Comparison of ENCODE assay signal across 33 cellular contexts in the genomic region with DNA sequence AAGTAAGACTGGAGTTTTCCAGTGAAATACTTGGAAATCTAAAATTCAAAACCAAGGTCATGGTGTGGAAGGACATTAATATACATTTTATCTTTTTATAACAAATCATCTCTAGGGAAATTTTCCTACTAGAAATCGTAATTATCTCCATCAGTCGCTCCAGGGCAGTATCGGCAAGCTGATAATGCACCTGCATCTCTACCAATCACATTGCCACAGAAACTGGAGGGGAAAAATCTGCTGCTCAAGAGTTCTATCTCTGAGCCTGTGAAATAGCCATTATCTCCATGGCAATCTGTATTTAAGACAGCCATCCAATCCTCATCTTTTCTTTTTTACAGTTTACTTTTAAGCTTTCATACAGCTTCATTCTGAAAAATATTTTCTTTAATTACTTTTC.
A peak's percentile ranks its signal among the peaks of the same experiment; 100 is the strongest.
DNase-seq lines count a peak whose midpoint lies in the region; ATAC-seq and TF ChIP-seq lines count a peak whose summit lies in the region.
"Had no signal": no experiment of that assay in that cellular context is flagged by ENCODE, and none has a peak within 500 bp of the region (broad histone marks: within the 10 kb centered on the region; RNA-seq: fewer than 3 reads in every experiment).

No MANE protein-coding gene starts in this region.

- WGBS in SK-N-SH (ENCODE audit: low lambda C conversion rate), result 34% methylated on average over 3 of the region's 3 CpGs

- no peak for TF ChIP-seq EP300 in SK-N-SH (IDR thresholded peaks at IDR 0.05; ENCODE audit: borderline replicate concordance in 1 of 2, low read depth in 1 of 2, low read length in 1 of 2)

- H3K27ac Mint-ChIP-seq in nephron progenitor cell, result peak overlapping the region; percentile 33
- H3K27ac Mint-ChIP-seq: B cell; CD14-positive monocyte; CD4-positive, alpha-beta memory T cell; CD4-positive, alpha-beta T cell; CD4-positive, CD25-positive, alpha-beta regulatory T cell; CD8-positive, alpha-beta memory T cell; CD8-positive, alpha-beta T cell had no signal

- H3K27me3 Mint-ChIP-seq in nephron progenitor cell (ENCODE audit: low read depth, poor library complexity), result peaks cover 5% of the 10 kb centered on the region
- H3K27me3 Mint-ChIP-seq: B cell; CD4-positive, alpha-beta memory T cell; CD4-positive, alpha-beta T cell; CD4-positive, CD25-positive, alpha-beta regulatory T cell; CD8-positive, alpha-beta memory T cell had no signal

- H3K4me2 ChIP-seq in SK-N-SH, result no peak overlapping the region
- H3K4me2 ChIP-seq: A549; BLaER1; BLaER1 treated with 17β-estradiol and CSF1 and Interleukin-3, amounts not matched to agents 10 nM and 100 nM had no signal

- no peak for TF ChIP-seq RAD21 in SK-N-SH (IDR thresholded peaks at IDR 0.05; ENCODE audit: low read length)

- CTCF ChIA-PET in SK-N-SH (lab: Yijun Ruan, JAX), result no interaction called here

- TF ChIP-seq CTCF in SK-N-SH (IDR thresholded peaks at IDR 0.05) (no peak), nephron progenitor cell (IDR thresholded peaks at IDR 0.05) (no peak)

- no peaks in the 10 kb centered on the region for H3K79me2 ChIP-seq in SK-N-SH (ENCODE audit: insufficient read depth)

- no peaks in the 10 kb centered on the region for H3K9me2 ChIP-seq in SK-N-SH

- no peaks in the 10 kb centered on the region for H3K36me3 ChIP-seq in SK-N-SH (replicated peaks in 1 of 2; ENCODE audit: control insufficient read depth in 1 of 2, insufficient read depth in 2 of 2, low read length in 1 of 2)
- H3K36me3 ChIP-seq: BE2C; BLaER1; BLaER1 treated with 17β-estradiol and CSF1 and Interleukin-3, amounts not matched to agents 10 nM and 100 nM had no signal

- H4K20me1 ChIP-seq in SK-N-SH (ENCODE audit: insufficient read depth), result no peaks in the 10 kb centered on the region
- H4K20me1 ChIP-seq: BLaER1; BLaER1 treated with 17β-estradiol and CSF1 and Interleukin-3, amounts not matched to agents 10 nM and 100 nM had no signal

- H3K36me3 Mint-ChIP-seq in nephron progenitor cell (ENCODE audit: low read depth), result no peaks in the 10 kb centered on the region
- H3K36me3 Mint-ChIP-seq: CD14-positive monocyte; CD4-positive, alpha-beta memory T cell; CD4-positive, CD25-positive, alpha-beta regulatory T cell; CD8-positive, alpha-beta memory T cell; CD8-positive, alpha-beta T cell had no signal

- H3K4me3 ChIP-seq in SK-N-SH (ENCODE audit: low read depth in 2 of 2, low read length in 1 of 2), result no peak overlapping the region
- H3K4me3 ChIP-seq: A549; BLaER1; BLaER1 treated with 17β-estradiol and CSF1 and Interleukin-3, amounts not matched to agents 10 nM and 100 nM had no signal

- no peak overlapping the region for H3K27ac ChIP-seq in SK-N-SH (ENCODE audit: low read depth in 2 of 2, low read length in 1 of 2)
- H3K27ac ChIP-seq: 22Rv1; A549; BLaER1; BLaER1 treated with 17β-estradiol and CSF1 and Interleukin-3, amounts not matched to agents 10 nM and 100 nM; C4-2B had no signal

- no peak for ATAC-seq in SK-N-SH treated with all-trans-retinoic acid at 6 μM for 48 hours
- ATAC-seq: A549; CD8-positive, alpha-beta T cell had no signal

- no peaks in the 10 kb centered on the region for H3F3A ChIP-seq in SK-N-SH (replicated peaks; ENCODE audit: insufficient read depth)

- POLR2A ChIA-PET in SK-N-SH (lab: Yijun Ruan, JAX), result no interaction called here

- no peak overlapping the region for H2AFZ ChIP-seq in SK-N-SH (ENCODE audit: low read depth)

- H3K4me1 ChIP-seq in SK-N-SH (ENCODE audit: control insufficient read depth in 1 of 2, insufficient read depth in 2 of 2, low read depth in 1 of 2, low read length in 1 of 2), result no peaks in the 10 kb centered on the region; a peak in 1 of 4 replicates
- H3K4me1 ChIP-seq: A549; BLaER1; BLaER1 treated with 17β-estradiol and CSF1 and Interleukin-3, amounts not matched to agents 10 nM and 100 nM; Caco-2 had no signal

- no peaks in the 10 kb centered on the region for H3K9me3 ChIP-seq in SK-N-SH
- H3K9me3 ChIP-seq: A549, BE2C, BLaER1, Caco-2 had no signal

- H3K4me3 Mint-ChIP-seq in nephron progenitor cell, result no peak overlapping the region
- H3K4me3 Mint-ChIP-seq: B cell; CD14-positive monocyte; CD4-positive, alpha-beta memory T cell; CD4-positive, alpha-beta T cell; CD4-positive, CD25-positive, alpha-beta regulatory T cell; CD8-positive, alpha-beta memory T cell; CD8-positive, alpha-beta T cell had no signal

- H3K9ac ChIP-seq in SK-N-SH, result no peak overlapping the region
- H3K9ac ChIP-seq: BLaER1; BLaER1 treated with 17β-estradiol and CSF1 and Interleukin-3, amounts not matched to agents 10 nM and 100 nM had no signal

- H3K9me3 Mint-ChIP-seq in nephron progenitor cell, result no peaks in the 10 kb centered on the region

- H3K4me1 Mint-ChIP-seq in nephron progenitor cell, result no peaks in the 10 kb centered on the region
- H3K4me1 Mint-ChIP-seq: B cell; CD14-positive monocyte; CD4-positive, alpha-beta memory T cell; CD4-positive, CD25-positive, alpha-beta regulatory T cell; CD8-positive, alpha-beta memory T cell had no signal

- DNase-seq in NCI-H146 (lab: John Stamatoyannopoulos, UW) (peak; percentile 1), NCI-H146 treated with DMSO at 0.1 percent for 48 hours (lab: John Stamatoyannopoulos, UW; ENCODE audit: unreplicated experiment) (no peak), SK-N-SH (no peak), nephron progenitor cell (no peak), AG08396 (ENCODE audit: low spot score) (no peak)
- DNase-seq: 8988T; ACHN; AML-193; BE2C; C1 segment of cervical spinal cord; Caco-2; Calu3; CD4-positive, alpha-beta memory T cell; CD4-positive, alpha-beta T cell; CD4-positive, CD25-positive, alpha-beta regulatory T cell; CD8-positive, alpha-beta memory T cell; CD8-positive, alpha-beta T cell; COR-L47; DMS 273 treated with DMSO at 0.1 percent for 48 hours; DMS153; DMS53; DMS79; DMS79 treated with DMSO at 0.1 percent for 48 hours; DND-41; EL had no signal

- H3K27me3 ChIP-seq in SK-N-SH (ENCODE audit: insufficient read depth), result no peaks in the 10 kb centered on the region
- H3K27me3 ChIP-seq: BE2C; BLaER1; BLaER1 treated with 17β-estradiol and CSF1 and Interleukin-3, amounts not matched to agents 10 nM and 100 nM had no signal

TF ChIP-seq in SK-N-SH, 30 proteins besides CTCF, POLR2A, EP300 and RAD21:
- TF ChIP-seq GATA2 (CRISPR knock-in tag; IDR thresholded peaks at IDR 0.05) (0 out of 2 replicates have a peak, but pooled peaks have one; percentile 18), POLR2AphosphoS5 (IDR thresholded peaks at IDR 0.05; ENCODE audit: low read depth, low read length) (no peak)
TF ChIP-seq in SK-N-SH: peak in this region for 1.

TF ChIP-seq in SK-N-SH treated with all-trans-retinoic acid at 6 μM for 48 hours, 23 proteins besides CTCF, POLR2A, EP300 and RAD21:
- TF ChIP-seq GLIS3 (CRISPR knock-in tag; IDR thresholded peaks at IDR 0.05) (no peak), ZNF70 (CRISPR knock-in tag; IDR thresholded peaks at IDR 0.05) (no peak), PATZ1 (CRISPR knock-in tag; IDR thresholded peaks at IDR 0.05; ENCODE audit: borderline replicate concordance) (no peak)
